Comparison of ENCODE assay signal across 9 cellular contexts in the genomic region with DNA sequence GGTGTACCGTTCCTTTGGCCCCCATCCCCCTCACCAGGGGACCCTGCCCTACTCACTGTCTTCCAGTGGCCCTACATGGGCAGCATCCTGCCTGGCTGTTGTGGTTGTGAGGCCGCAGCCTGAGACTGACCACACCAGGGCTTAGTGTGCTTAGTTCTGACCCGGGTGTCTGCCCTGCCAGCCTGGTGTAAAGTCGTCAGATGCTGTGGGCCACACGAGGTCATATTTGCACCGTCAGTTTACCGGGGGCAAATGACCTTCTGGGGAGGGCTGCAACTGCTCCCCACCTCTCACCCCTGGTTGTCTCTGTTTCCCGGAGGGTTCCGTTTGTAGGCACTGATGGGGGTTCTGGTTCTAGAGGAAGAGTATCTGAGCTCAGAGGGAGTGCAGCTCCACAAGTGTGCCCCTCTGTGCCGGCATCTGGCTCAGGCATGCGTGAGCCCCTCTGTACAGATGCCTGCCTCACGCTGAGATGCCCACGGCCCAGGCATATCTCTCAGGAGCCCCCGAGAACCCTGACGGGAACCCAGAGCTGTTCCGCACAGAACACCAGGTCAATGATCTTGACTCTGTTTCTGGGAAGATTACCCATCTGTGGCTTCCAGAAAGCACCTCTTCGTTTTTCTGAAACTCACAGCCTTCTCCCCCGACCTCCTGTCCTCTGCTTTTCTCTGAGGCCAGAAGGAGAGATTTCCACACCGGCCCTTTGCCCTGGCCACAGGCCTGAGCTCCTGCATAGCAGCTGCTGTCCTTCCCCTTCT. TPM values are rescaled to one million over a fixed set of nuclear protein-coding genes. Genes with fewer than 3 reads are reported as not detected.
A peak's percentile ranks its signal among the peaks of the same experiment; 100 is the strongest.
DNase-seq lines count a peak whose midpoint lies in the region; ATAC-seq and TF ChIP-seq lines count a peak whose summit lies in the region.
"Had no signal": no experiment of that assay in that cellular context is flagged by ENCODE, and none has a peak within 500 bp of the region (broad histone marks: within the 10 kb centered on the region; RNA-seq: fewer than 3 reads in every experiment).

No MANE protein-coding gene starts in this region.

- H3K27me3 ChIP-seq in left ventricle myocardium inferior (ENCODE audit: low read depth), result no peaks in the 10 kb centered on the region

- H3K4me1 Mint-ChIP-seq in activated CD8-positive, alpha-beta memory T cell treated with anti-CD3 and anti-CD28 coated beads, Interleukin-2, amount 10 ng/mL, durations not matched to agents 7 days and 5 days, result peaks cover 95% of the 10 kb centered on the region
- peaks cover 27% of the 10 kb centered on the region for H3K4me1 Mint-ChIP-seq in type B pancreatic cell (ENCODE audit: unreplicated experiment)

- H3K27me3 Mint-ChIP-seq in activated CD8-positive, alpha-beta memory T cell treated with anti-CD3 and anti-CD28 coated beads, Interleukin-2, amount 10 ng/mL, durations not matched to agents 7 days and 5 days, result no peaks in the 10 kb centered on the region
- H3K27me3 Mint-ChIP-seq in type B pancreatic cell, result no peaks in the 10 kb centered on the region

- peak; percentile 20 for ATAC-seq in activated CD8-positive, alpha-beta memory T cell treated with anti-CD3 and anti-CD28 coated beads, Interleukin-2, amount 10 ng/mL, durations not matched to agents 7 days and 5 days
- peak; percentile 33 for ATAC-seq in HG03571 (IDR thresholded peaks at IDR 0.05; ENCODE audit: unreplicated experiment)

- peaks cover 7% of the 10 kb centered on the region for H3K36me3 ChIP-seq in left ventricle myocardium inferior

- peak overlapping the region; percentile 100 for H3K27ac ChIP-seq in left ventricle myocardium inferior (replicated peaks)

- TF ChIP-seq CTCF in left ventricle myocardium inferior (IDR thresholded peaks at IDR 0.05; ENCODE audit: borderline replicate concordance), result no peak
- no peak for TF ChIP-seq CTCF in type B pancreatic cell (conservative IDR thresholded peaks at IDR 0.05)

- no peaks in the 10 kb centered on the region for H3K9me3 ChIP-seq in left ventricle myocardium inferior (replicated peaks)

- peaks cover 100% of the 10 kb centered on the region for H3K4me1 ChIP-seq in left ventricle myocardium inferior

- peaks cover 31% of the 10 kb centered on the region for H3K36me3 Mint-ChIP-seq in activated CD8-positive, alpha-beta memory T cell treated with anti-CD3 and anti-CD28 coated beads, Interleukin-2, amount 10 ng/mL, durations not matched to agents 7 days and 5 days
- no peaks in the 10 kb centered on the region for H3K36me3 Mint-ChIP-seq in type B pancreatic cell

- no peaks in the 10 kb centered on the region for H3K9me3 Mint-ChIP-seq in activated CD8-positive, alpha-beta memory T cell treated with anti-CD3 and anti-CD28 coated beads, Interleukin-2, amount 10 ng/mL, durations not matched to agents 7 days and 5 days (ENCODE audit: low read depth)
- H3K9me3 Mint-ChIP-seq in type B pancreatic cell, result no peaks in the 10 kb centered on the region

- intact Hi-C loops in left ventricle myocardium inferior (cut with micrococcal nuclease), result no loop called here

- H3K4me3 Mint-ChIP-seq in activated CD8-positive, alpha-beta memory T cell treated with anti-CD3 and anti-CD28 coated beads, Interleukin-2, amount 10 ng/mL, durations not matched to agents 7 days and 5 days, result peak overlapping the region; percentile 95
- H3K4me3 Mint-ChIP-seq in type B pancreatic cell, result no peak overlapping the region

- DNase-seq in activated CD8-positive, alpha-beta memory T cell treated with anti-CD3 and anti-CD28 coated beads, Interleukin-2, amount 10 ng/mL, durations not matched to agents 7 days and 5 days, result peak; percentile 74
- no peak for DNase-seq in activated CD8-positive, alpha-beta memory T cell treated with anti-CD3 and anti-CD28 coated beads, Interleukin-2, amount 50 U/mL, for 48 hours
- peak; percentile 14 for DNase-seq in left ventricle myocardium inferior
- no peak for DNase-seq in type B pancreatic cell (ENCODE audit: extremely low spot score, unreplicated experiment)
- DNase-seq in DMS79 treated with DMSO at 0.1 percent for 48 hours (lab: John Stamatoyannopoulos, UW), result no peak
- no peak for DNase-seq in foreskin melanocyte
- no peak for DNase-seq in ureter (ENCODE audit: low spot score)
- DNase-seq: NCI-H2081 treated with DMSO at 0.1 percent for 48 hours had no signal

- H3K4me3 ChIP-seq in left ventricle myocardium inferior, result peak overlapping the region; percentile 49

- CTCF ChIA-PET in activated CD8-positive, alpha-beta memory T cell treated with anti-CD3 and anti-CD28 coated beads, Interleukin-2, amount 10 ng/mL, durations not matched to agents 7 days and 5 days (lab: Charles Lee), result interaction anchor here (0.7 to 6.5 kb wide), 9 partner anchors 9 to 143 kb away, joined by 3 to 48 read pairs (median 8); no protein-coding TSS in a partner anchor

- peak overlapping the region; percentile 97 for H3K27ac Mint-ChIP-seq in activated CD8-positive, alpha-beta memory T cell treated with anti-CD3 and anti-CD28 coated beads, Interleukin-2, amount 10 ng/mL, durations not matched to agents 7 days and 5 days
- peak overlapping the region; percentile 18 for H3K27ac Mint-ChIP-seq in type B pancreatic cell

RNA-seq across cellular contexts. Expression of a gene that starts 19.2 kb away (rescaled TPM):
- 100 to 1,000 TPM; 163 to 206 TPM for total RNA-seq in activated CD8-positive, alpha-beta memory T cell treated with anti-CD3 and anti-CD28 coated beads, Interleukin-2, amount 10 ng/mL, durations not matched to agents 7 days and 5 days
- 62.3 TPM for total RNA-seq in left ventricle myocardium inferior
- 38.6 and 58.2 TPM in 2 replicates for total RNA-seq in type B pancreatic cell (ENCODE audit: low replicate concordance)
- total RNA-seq in ureter, result 77.5 TPM

Comparison
In these comparisons a context has a peak if more than half of its experiments do, and no peak if none do; other contexts are left out.
1. DNase-seq: peak in activated CD8-positive, alpha-beta memory T cell treated with anti-CD3 and anti-CD28 coated beads, Interleukin-2, amount 10 ng/mL, durations not matched to agents 7 days and 5 days (single experiment) and left ventricle myocardium inferior (single experiment); none in activated CD8-positive, alpha-beta memory T cell treated with anti-CD3 and anti-CD28 coated beads, Interleukin-2, amount 50 U/mL, for 48 hours (single experiment), type B pancreatic cell (single experiment), DMS79 treated with DMSO at 0.1 percent for 48 hours (single experiment), foreskin melanocyte (single experiment) and ureter (single experiment).